ENCODE assay signal across 9 cellular contexts in the genomic region with DNA sequence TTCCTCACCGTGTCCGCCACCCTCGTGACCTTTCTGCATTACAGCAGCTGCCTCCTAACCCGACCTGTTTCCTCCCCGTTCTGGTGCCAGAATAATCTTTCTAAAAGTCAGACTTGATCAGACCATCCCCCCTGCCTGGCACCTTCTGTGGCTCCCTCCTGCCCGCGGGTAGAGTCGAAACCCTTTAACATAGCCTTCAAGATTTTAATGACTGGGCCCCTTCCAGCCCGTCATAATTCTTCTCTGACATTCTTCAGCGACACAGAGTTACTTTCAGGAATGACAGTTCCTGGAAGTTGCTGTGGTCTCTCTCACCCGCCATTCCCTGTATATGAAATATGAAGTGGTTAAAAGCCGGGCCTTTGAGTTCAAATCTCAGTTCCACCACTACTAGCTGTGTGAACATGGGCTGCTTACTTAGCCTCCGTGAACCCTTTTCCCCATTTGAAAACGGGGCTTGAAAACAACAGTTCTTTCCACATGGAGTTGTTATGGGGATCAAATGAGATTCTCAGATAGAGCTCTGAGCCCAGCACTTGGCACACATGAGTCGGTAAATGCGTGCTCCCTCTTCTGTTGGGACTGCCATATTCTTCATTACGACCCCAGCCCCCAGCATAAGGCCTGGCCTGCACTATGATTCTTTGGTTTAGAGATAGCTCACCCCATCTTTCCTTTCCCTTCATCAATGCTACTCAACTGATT. TPM values are rescaled to one million over a fixed set of nuclear protein-coding genes. Genes with fewer than 3 reads are reported as not detected.
A peak's percentile ranks its signal among the peaks of the same experiment; 100 is the strongest.
DNase-seq lines count a peak whose midpoint lies in the region; ATAC-seq and FAIRE-seq lines count a peak whose summit lies in the region.
"Had no signal": no experiment of that assay in that cellular context is flagged by ENCODE, and none has a peak within 500 bp of the region (broad histone marks: within the 10 kb centered on the region; RNA-seq: fewer than 3 reads in every experiment).

No MANE protein-coding gene starts in this region.

- no peaks in the 10 kb centered on the region for H3K27me3 Mint-ChIP-seq in activated CD8-positive, alpha-beta memory T cell treated with anti-CD3 and anti-CD28 coated beads, Interleukin-2, amount 10 ng/mL, durations not matched to agents 7 days and 5 days

- peak overlapping the region; percentile 91 for H3K27ac ChIP-seq in mesodermal cell (ENCODE audit: low read depth, low read length, severe bottlenecking)

- H3K9me3 Mint-ChIP-seq in activated CD8-positive, alpha-beta memory T cell treated with anti-CD3 and anti-CD28 coated beads, Interleukin-2, amount 10 ng/mL, durations not matched to agents 7 days and 5 days (ENCODE audit: low read depth), result no peaks in the 10 kb centered on the region

- H3K27ac Mint-ChIP-seq in activated CD8-positive, alpha-beta memory T cell treated with anti-CD3 and anti-CD28 coated beads, Interleukin-2, amount 10 ng/mL, durations not matched to agents 7 days and 5 days, result peak overlapping the region; percentile 95

- no peak for ATAC-seq in activated CD8-positive, alpha-beta memory T cell treated with anti-CD3 and anti-CD28 coated beads, Interleukin-2, amount 10 ng/mL, durations not matched to agents 7 days and 5 days
- ATAC-seq in GM18861 (IDR thresholded peaks at IDR 0.05; ENCODE audit: unreplicated experiment), result no peak

- peaks cover 3% of the 10 kb centered on the region for H3K4me1 ChIP-seq in mesodermal cell (ENCODE audit: control insufficient read depth, insufficient read depth, low read length, poor library complexity, severe bottlenecking)

- H3K4me3 ChIP-seq in mesodermal cell (ENCODE audit: extremely low read depth, insufficient read depth, low read length, poor library complexity, severe bottlenecking), result peak overlapping the region; percentile 65

- peak; percentile 70 for DNase-seq in activated CD8-positive, alpha-beta memory T cell treated with anti-CD3 and anti-CD28 coated beads, Interleukin-2, amount 10 ng/mL, durations not matched to agents 7 days and 5 days
- no peak for DNase-seq in activated CD8-positive, alpha-beta memory T cell treated with anti-CD3 and anti-CD28 coated beads, Interleukin-2, amount 50 U/mL, for 48 hours
- DNase-seq in RCC 7860 (ENCODE audit: low spot score) (peak; percentile 20), dedifferentiated amniotic fluid mesenchymal stem cell (ENCODE audit: extremely low spot score) (peak; percentile 17), GM03348 (ENCODE audit: low spot score) (no peak), ecto neural progenitor cell (ENCODE audit: low spot score) (no peak)

- peaks cover 37% of the 10 kb centered on the region for H3K4me1 Mint-ChIP-seq in activated CD8-positive, alpha-beta memory T cell treated with anti-CD3 and anti-CD28 coated beads, Interleukin-2, amount 10 ng/mL, durations not matched to agents 7 days and 5 days

- no peaks in the 10 kb centered on the region for H3K9me3 ChIP-seq in mesodermal cell (ENCODE audit: control insufficient read depth, low read length)

- H3K36me3 Mint-ChIP-seq in activated CD8-positive, alpha-beta memory T cell treated with anti-CD3 and anti-CD28 coated beads, Interleukin-2, amount 10 ng/mL, durations not matched to agents 7 days and 5 days, result peaks cover 9% of the 10 kb centered on the region

- peaks cover 14% of the 10 kb centered on the region for H3K36me3 ChIP-seq in mesodermal cell (ENCODE audit: control insufficient read depth, insufficient read depth, low read length)

- CTCF ChIA-PET in activated CD8-positive, alpha-beta memory T cell treated with anti-CD3 and anti-CD28 coated beads, Interleukin-2, amount 10 ng/mL, durations not matched to agents 7 days and 5 days (lab: Charles Lee), result interaction anchor here (0.6 to 4.1 kb wide), 15 partner anchors 9 to 306 kb away, joined by 3 to 18 read pairs (median 6); partner anchors contain the start of genes TBC1D2, TRIM14 and TRMO

- peak overlapping the region; percentile 92 for H3K4me3 Mint-ChIP-seq in activated CD8-positive, alpha-beta memory T cell treated with anti-CD3 and anti-CD28 coated beads, Interleukin-2, amount 10 ng/mL, durations not matched to agents 7 days and 5 days

- no peak for FAIRE-seq in RCC 7860 (lab: Jason Lieb, UNC)
- FAIRE-seq: colon had no signal

- WGBS in mesodermal cell (ENCODE audit: insufficient coverage in 2 of 2), 2 experiments, result 5 to 13% methylated on average over 11 to 13 of the region's 17 CpGs

RNA-seq across cellular contexts. Expression of gene NANS, which starts 0.7 kb away (rescaled TPM):
- total RNA-seq in activated CD8-positive, alpha-beta memory T cell treated with anti-CD3 and anti-CD28 coated beads, Interleukin-2, amount 10 ng/mL, durations not matched to agents 7 days and 5 days, result 10 to 100 TPM; 35.5 to 47.8 TPM
- 53.0 TPM for polyA plus RNA-seq in mesodermal cell (2013, experiment 1 of 2)
- polyA plus RNA-seq in mesodermal cell (2013, experiment 2 of 2), result 49.9 TPM

Comparison
In these comparisons a context has a peak if more than half of its experiments do, and no peak if none do; other contexts are left out.
1. DNase-seq: peak in activated CD8-positive, alpha-beta memory T cell treated with anti-CD3 and anti-CD28 coated beads, Interleukin-2, amount 10 ng/mL, durations not matched to agents 7 days and 5 days (single experiment), RCC 7860 (single experiment) and dedifferentiated amniotic fluid mesenchymal stem cell (single experiment); none in activated CD8-positive, alpha-beta memory T cell treated with anti-CD3 and anti-CD28 coated beads, Interleukin-2, amount 50 U/mL, for 48 hours (single experiment), GM03348 (single experiment) and ecto neural progenitor cell (single experiment).